Comparison of ENCODE assay signal across 32 cellular contexts in the genomic region with DNA sequence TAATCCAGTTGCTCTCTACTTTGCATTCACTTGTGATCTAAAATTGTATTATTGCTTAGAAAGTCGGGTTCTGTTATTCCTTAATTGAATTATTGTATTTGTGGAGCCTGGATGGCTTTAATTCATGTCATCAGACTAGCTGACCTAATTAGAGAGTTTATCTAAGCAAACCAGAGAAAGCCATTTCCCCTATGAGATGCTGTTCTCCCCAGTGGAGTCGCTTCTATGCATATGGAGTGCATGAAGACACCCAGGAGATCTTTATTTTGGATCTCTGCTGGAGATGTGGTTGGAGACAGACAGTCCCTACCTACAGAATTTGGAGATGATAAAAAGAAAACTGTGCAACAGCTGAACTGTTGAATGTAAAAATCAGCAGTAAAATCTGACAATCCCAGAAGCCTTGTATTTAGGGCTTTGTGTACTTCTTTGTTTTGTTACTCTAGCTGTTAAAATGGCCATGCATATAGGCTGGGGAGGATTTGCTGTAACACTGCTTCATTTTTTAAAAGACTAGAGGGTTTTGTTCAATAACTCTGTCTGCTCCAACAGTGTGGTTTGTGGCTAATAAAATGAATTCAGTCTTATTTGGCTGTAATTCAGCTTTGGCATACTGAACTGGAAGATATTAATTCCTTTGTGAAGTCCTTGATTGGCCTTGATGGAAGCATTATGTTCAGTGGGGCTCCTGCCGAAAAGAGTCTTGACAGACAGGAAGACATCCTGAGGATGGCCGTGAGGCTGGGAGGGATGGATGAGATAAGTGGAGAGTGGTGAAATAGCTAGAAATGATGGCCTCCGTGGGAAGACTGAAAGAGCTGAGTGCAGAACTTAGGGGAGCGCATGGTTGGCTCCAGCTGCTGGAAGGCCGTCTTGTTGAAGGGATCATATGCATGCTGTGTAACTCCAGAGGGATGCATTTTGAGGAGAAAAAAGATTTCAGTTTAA. TPM values are rescaled to one million over a fixed set of nuclear protein-coding genes. Genes with fewer than 3 reads are reported as not detected.
A peak's percentile ranks its signal among the peaks of the same experiment; 100 is the strongest.
DNase-seq lines count a peak whose midpoint lies in the region; ATAC-seq, FAIRE-seq and TF ChIP-seq lines count a peak whose summit lies in the region.
"Had no signal": no experiment of that assay in that cellular context is flagged by ENCODE, and none has a peak within 500 bp of the region (broad histone marks: within the 10 kb centered on the region; RNA-seq: fewer than 3 reads in every experiment).

No MANE protein-coding gene starts in this region.

- H2AFZ ChIP-seq in astrocyte (ENCODE audit: low read depth, low read length), result no peak overlapping the region

- no peak overlapping the region for H3K4me3 Mint-ChIP-seq in astrocyte (ENCODE audit: unreplicated experiment)
- H3K4me3 Mint-ChIP-seq: activated naive CD8-positive, alpha-beta T cell treated with anti-CD3 and anti-CD28 coated beads for 36 hours; effector memory CD8-positive, alpha-beta T cell; stimulated activated naive B cell treated with anti-CD40 and anti-IgM and Interleukin-4, amounts not matched to agents 10 μg/mL and 1 μg/mL and 100 μg/mL, for 72 hours; T-helper 2 cell treated with Interferon-gamma antibody and Interleukin-4, amounts not matched to agents 5 μg/mL and 100 μg/mL, for 36 hours had no signal

- peaks cover 2% of the 10 kb centered on the region for H3K36me3 Mint-ChIP-seq in astrocyte (ENCODE audit: low read depth, unreplicated experiment)

- H3K27ac ChIP-seq in astrocyte (ENCODE audit: low read depth, low read length) (no peak overlapping the region), temporal lobe (ENCODE audit: low read depth, low read length) (peak overlapping the region; percentile 34), SJCRH30 (no peak overlapping the region)
- H3K27ac ChIP-seq: body of pancreas, esophagus squamous epithelium, HL-60, Peyer's patch, testis had no signal

- no peak for TF ChIP-seq CTCF in astrocyte (IDR thresholded peaks at IDR 0.05; ENCODE audit: insufficient read depth, low read depth, low read length)
- no peak for TF ChIP-seq CTCF in D721Med (IDR thresholded peaks at IDR 0.05; ENCODE audit: insufficient read depth, missing control alignments)

- no peaks in the 10 kb centered on the region for H3K4me1 Mint-ChIP-seq in astrocyte (ENCODE audit: low read depth, unreplicated experiment)

- no peak for ATAC-seq in HG03025 (IDR thresholded peaks at IDR 0.05; ENCODE audit: low FRiP score, unreplicated experiment)
- ATAC-seq: body of pancreas; effector memory CD8-positive, alpha-beta T cell; stimulated activated naive B cell treated with anti-CD40 and anti-IgM and Interleukin-4, amounts not matched to agents 10 μg/mL and 1 μg/mL and 100 μg/mL, for 72 hours had no signal

- H3K9me3 ChIP-seq in astrocyte (ENCODE audit: insufficient read depth, low read depth, low read length) (no peaks in the 10 kb centered on the region), SJCRH30 (replicated peaks) (no peaks in the 10 kb centered on the region)
- H3K9me3 ChIP-seq: body of pancreas, esophagus squamous epithelium, Peyer's patch, spleen, testis had no signal

- FAIRE-seq in astrocyte (lab: Jason Lieb, UNC) (no peak), D721Med (lab: Jason Lieb, UNC) (no peak)
- FAIRE-seq: colon, GM19239 had no signal

- peak; percentile 97 for DNase-seq in SK-N-DZ (ENCODE audit: low spot score)
- peak; percentile 23 for DNase-seq in astrocyte (ENCODE audit: low read depth)
- peak; percentile 26 for DNase-seq in globus pallidus (ENCODE audit: low spot score)
- no peak for DNase-seq in SJCRH30
- no peak for DNase-seq in D721Med (ENCODE audit: insufficient read length, low spot score)
- DNase-seq: activated CD4-positive, alpha-beta T cell treated with anti-CD3 and anti-CD28 coated beads, Interleukin-2, amount 50 U/mL, for 4 hours; activated CD8-positive, alpha-beta memory T cell treated with anti-CD3 and anti-CD28 coated beads, Interleukin-2, amount 50 U/mL, for 48 hours; activated naive CD8-positive, alpha-beta T cell treated with anti-CD3 and anti-CD28 coated beads for 36 hours; body of pancreas; CD4-positive, CD25-positive, alpha-beta regulatory T cell; effector memory CD8-positive, alpha-beta T cell; esophagus squamous epithelium; glutamatergic neuron; HCEC 1CT; kidney; NCI-H1694; NCI-H524; nucleus accumbens; Peyer's patch; spleen; stimulated activated CD4-positive, alpha-beta T cell treated with anti-CD3 and anti-CD28 coated beads, Interleukin-4, amount 100 ng/mL, for 1 hour; stimulated activated naive B cell treated with anti-CD40 and anti-IgM and Interleukin-4, amounts not matched to agents 10 μg/mL and 1 μg/mL and 100 μg/mL, for 72 hours; testis had no signal

- H3K4me2 ChIP-seq in astrocyte (ENCODE audit: low read length), result no peak overlapping the region

- no peaks in the 10 kb centered on the region for H3K9me3 Mint-ChIP-seq in astrocyte (ENCODE audit: unreplicated experiment)
- H3K9me3 Mint-ChIP-seq: activated naive CD8-positive, alpha-beta T cell treated with anti-CD3 and anti-CD28 coated beads for 36 hours; CD4-positive, CD25-positive, alpha-beta regulatory T cell; effector memory CD8-positive, alpha-beta T cell; stimulated activated naive B cell treated with anti-CD40 and anti-IgM and Interleukin-4, amounts not matched to agents 10 μg/mL and 1 μg/mL and 100 μg/mL, for 72 hours; T-helper 2 cell treated with Interferon-gamma antibody and Interleukin-4, amounts not matched to agents 5 μg/mL and 100 μg/mL, for 36 hours had no signal

- no peaks in the 10 kb centered on the region for H4K20me1 ChIP-seq in astrocyte (ENCODE audit: insufficient read depth, low read length)

- peaks cover 2% of the 10 kb centered on the region for H3K27me3 Mint-ChIP-seq in astrocyte (ENCODE audit: low read depth, unreplicated experiment)
- H3K27me3 Mint-ChIP-seq: activated naive CD8-positive, alpha-beta T cell treated with anti-CD3 and anti-CD28 coated beads for 36 hours; CD4-positive, CD25-positive, alpha-beta regulatory T cell; stimulated activated naive B cell treated with anti-CD40 and anti-IgM and Interleukin-4, amounts not matched to agents 10 μg/mL and 1 μg/mL and 100 μg/mL, for 72 hours had no signal

- H3K36me3 ChIP-seq in astrocyte (ENCODE audit: insufficient read depth, low read length), result no peaks in the 10 kb centered on the region
- H3K36me3 ChIP-seq in SJCRH30, result peaks cover 58% of the 10 kb centered on the region
- H3K36me3 ChIP-seq: Peyer's patch had no signal

- H3K4me3 ChIP-seq in astrocyte (ENCODE audit: insufficient read depth, low read depth, low read length) (no peak overlapping the region), SJCRH30 (no peak overlapping the region)
- H3K4me3 ChIP-seq: body of pancreas, esophagus squamous epithelium, Peyer's patch, spleen, testis had no signal

- no peaks in the 10 kb centered on the region for H3K79me2 ChIP-seq in astrocyte (ENCODE audit: insufficient read depth, low read length)

- H3K9ac ChIP-seq in astrocyte (ENCODE audit: low read length), result no peak overlapping the region

- H3K4me1 ChIP-seq in astrocyte (ENCODE audit: insufficient read depth, low read length) (no peaks in the 10 kb centered on the region), SJCRH30 (peaks cover 69% of the 10 kb centered on the region)
- H3K4me1 ChIP-seq: body of pancreas, Peyer's patch, testis had no signal

- no peak overlapping the region for H3K27ac Mint-ChIP-seq in astrocyte (ENCODE audit: unreplicated experiment)
- H3K27ac Mint-ChIP-seq: activated naive CD8-positive, alpha-beta T cell treated with anti-CD3 and anti-CD28 coated beads for 36 hours; CD4-positive, CD25-positive, alpha-beta regulatory T cell; effector memory CD8-positive, alpha-beta T cell had no signal

- H3K27me3 ChIP-seq in astrocyte (ENCODE audit: insufficient read depth, low read length), result no peaks in the 10 kb centered on the region
- H3K27me3 ChIP-seq in SJCRH30, result no peaks in the 10 kb centered on the region
- H3K27me3 ChIP-seq: body of pancreas, esophagus squamous epithelium, Peyer's patch, spleen, testis had no signal

RNA-seq across cellular contexts. Expression of gene MYO18B, which starts 45.0 kb away (rescaled TPM):
- 0.24 and 0.27 TPM in 2 replicates for polyA plus RNA-seq in SK-N-DZ (2014; cell fraction: cytosol; rRNA removed)
- polyA plus RNA-seq in SK-N-DZ (2014; cell fraction: nucleus; rRNA removed), result 0.20 and 0.40 TPM in 2 replicates
- total RNA-seq in astrocyte, result 0.07 TPM in 2 replicates
- under 0.01 TPM for total RNA-seq in temporal lobe
- 32.4 and 40.6 TPM in 2 replicates for total RNA-seq in SJCRH30 (2014; rRNA removed; shearing (Covaris generic))
- total RNA-seq: lung microvascular endothelial cell, renal cortical epithelial cell, SK-MEL-5 had no signal

Comparison
In these comparisons a context has a peak if more than half of its experiments do, and no peak if none do; other contexts are left out.
1. DNase-seq: peak in SK-N-DZ (single experiment), astrocyte (single experiment) and globus pallidus (single experiment); none in SJCRH30 (0 of 2) and D721Med (single experiment).
2. RNA of gene MYO18B, which starts 45.0 kb away (total RNA-seq): 32.4 to 40.6 TPM in SJCRH30; 0.07 TPM in astrocyte and under 0.01 TPM in temporal lobe (single experiment); every median in the first group is over 10 times any median in the second.